ENCODE assay signal across 17 cellular contexts in genomic region chr2:36339819-36340218, GRCh38. TPM values are rescaled to one million over a fixed set of nuclear protein-coding genes. Genes with fewer than 3 reads are reported as not detected.
DNase-seq lines count a peak whose midpoint lies in the region; FAIRE-seq and TF ChIP-seq lines count a peak whose summit lies in the region.
"Had no signal": no experiment of that assay in that cellular context is flagged by ENCODE, and none has a peak within 500 bp of the region (broad histone marks: within the 10 kb centered on the region; RNA-seq: fewer than 3 reads in every experiment).

No MANE protein-coding gene starts in this region.

- no peak overlapping the region for H3K4me2 ChIP-seq in trophoblast cell (ENCODE audit: low read length)

- peak overlapping the region; percentile 13 for H3K23ac ChIP-seq in trophoblast cell (ENCODE audit: low read length)

- no peaks in the 10 kb centered on the region for H3K4me1 ChIP-seq in trophoblast cell (ENCODE audit: control insufficient read depth in 1 of 2, insufficient read depth in 2 of 2, low read length in 2 of 2)
- H3K4me1 ChIP-seq: body of pancreas had no signal

- CTCF ChIA-PET in Calu3 (lab: Charles Lee): no interaction called here

- no peaks in the 10 kb centered on the region for H3K27me3 ChIP-seq in trophoblast cell (ENCODE audit: insufficient read depth, low read length)
- H3K27me3 ChIP-seq: body of pancreas had no signal

- no peak overlapping the region for H3K18ac ChIP-seq in trophoblast cell (ENCODE audit: low read length)

- H3K14ac ChIP-seq in trophoblast cell (ENCODE audit: low read length): no peak overlapping the region

- no peaks in the 10 kb centered on the region for H3K36me3 ChIP-seq in trophoblast cell (ENCODE audit: control insufficient read depth in 1 of 2, insufficient read depth in 2 of 2, low read length in 2 of 2)

- H3K27ac Mint-ChIP-seq in Calu3 (ENCODE audit: unreplicated experiment): peak overlapping the region; percentile 8
- H3K27ac Mint-ChIP-seq: activated CD8-positive, alpha-beta T cell treated with anti-CD3 and anti-CD28 coated beads, Interleukin-2, amount 10 ng/mL, durations not matched to agents 7 days and 5 days; activated naive CD4-positive, alpha-beta T cell treated with anti-CD3 and anti-CD28 coated beads, Interleukin-2, amount 50 U/mL, for 24 hours; B cell had no signal

- no peak overlapping the region for H2BK5ac ChIP-seq in trophoblast cell (ENCODE audit: low read depth, low read length, poor library complexity)

- no peak for TF ChIP-seq CTCF in Calu3 (IDR thresholded peaks at IDR 0.05; ENCODE audit: unreplicated experiment)

- no peaks in the 10 kb centered on the region for H3K79me2 ChIP-seq in trophoblast cell (ENCODE audit: control insufficient read depth, insufficient read depth, low read length, poor library complexity)

- H3K4me1 Mint-ChIP-seq in Calu3 (ENCODE audit: low read depth, unreplicated experiment): peaks cover 20% of the 10 kb centered on the region
- H3K4me1 Mint-ChIP-seq: activated naive CD4-positive, alpha-beta T cell treated with anti-CD3 and anti-CD28 coated beads, Interleukin-2, amount 50 U/mL, for 24 hours; B cell had no signal

- no peaks in the 10 kb centered on the region for H3K27me3 Mint-ChIP-seq in Calu3 (ENCODE audit: unreplicated experiment)

- no peak overlapping the region for H4K12ac ChIP-seq in trophoblast cell (ENCODE audit: low read depth, low read length)

- no peaks in the 10 kb centered on the region for H3K36me3 Mint-ChIP-seq in Calu3 (ENCODE audit: insufficient read depth, unreplicated experiment)
- H3K36me3 Mint-ChIP-seq: activated naive CD4-positive, alpha-beta T cell treated with anti-CD3 and anti-CD28 coated beads, Interleukin-2, amount 50 U/mL, for 24 hours had no signal

- intact Hi-C loops in Calu3 (cut with micrococcal nuclease; ENCODE audit: unreplicated experiment): no loop called here

- DNase-seq in Calu3 (no peak), RCC 7860 (ENCODE audit: low spot score) (peak; percentile 82), fibroblast of peridontal ligament (ENCODE audit: extremely low read depth) (peak; percentile 78), trophoblast cell (peak in 1 of 2 donors; percentile 34), NCI-H1417 treated with DMSO at 0.1 percent for 48 hours (lab: John Stamatoyannopoulos, UW) (no peak)
- DNase-seq in stimulated activated CD4-positive, alpha-beta T cell treated with anti-CD3 and anti-CD28 coated beads, Interleukin-1b, Interleukin-23, amount 100 ng/mL, for 48 hours: no peak
- DNase-seq in activated CD4-positive, CD25-positive, alpha-beta regulatory T cell (lab: John Stamatoyannopoulos, UW): no peak
- DNase-seq: activated CD8-positive, alpha-beta T cell treated with anti-CD3 and anti-CD28 coated beads, Interleukin-2, amount 10 ng/mL, durations not matched to agents 7 days and 5 days; activated T-cell treated with anti-CD3 and anti-CD28 coated beads, Interleukin-2, amount 50 U/mL, for 48 hours; body of pancreas; cortex of kidney; Kasumi-1; NCI-H1436; NCI-H2171; T-helper 9 cell had no signal

- no peaks in the 10 kb centered on the region for H3K9me3 ChIP-seq in trophoblast cell (ENCODE audit: insufficient read depth, low read depth, low read length)
- H3K9me3 ChIP-seq: body of pancreas had no signal

- no peak overlapping the region for H2BK120ac ChIP-seq in trophoblast cell (ENCODE audit: insufficient read depth, low read length, poor library complexity)

- H3K9ac ChIP-seq in trophoblast cell (ENCODE audit: low read length): no peak overlapping the region

- no peak overlapping the region for H3K27ac ChIP-seq in trophoblast cell (ENCODE audit: low read depth, low read length)
- H3K27ac ChIP-seq: body of pancreas had no signal

- H2AK5ac ChIP-seq in trophoblast cell (ENCODE audit: low read length): no peak overlapping the region

- H2AFZ ChIP-seq in trophoblast cell (ENCODE audit: insufficient read depth, low read length, poor library complexity): no peak overlapping the region

- H3K4ac ChIP-seq in trophoblast cell (ENCODE audit: low read depth, low read length): no peak overlapping the region

- no TSS peak for BruUV-seq in Calu3 (replicated peaks; lab: Mats Ljungman, UMichigan)

- H4K91ac ChIP-seq in trophoblast cell (ENCODE audit: low read depth, low read length): no peak overlapping the region

- no peak overlapping the region for H4K8ac ChIP-seq in trophoblast cell (ENCODE audit: low read depth, low read length)

- no peaks in the 10 kb centered on the region for H3K9me3 Mint-ChIP-seq in Calu3 (ENCODE audit: low read depth, unreplicated experiment)
- H3K9me3 Mint-ChIP-seq: activated naive CD4-positive, alpha-beta T cell treated with anti-CD3 and anti-CD28 coated beads, Interleukin-2, amount 50 U/mL, for 24 hours had no signal

- H2BK12ac ChIP-seq in trophoblast cell (ENCODE audit: low read length): no peak overlapping the region

- no CpG with 5 or more reads among the region's 4 CpGs for WGBS in trophoblast cell (ENCODE audit: extremely low coverage, insufficient coverage, insufficient read length)

- H3K79me1 ChIP-seq in trophoblast cell (ENCODE audit: low read length): peaks cover 3% of the 10 kb centered on the region

- peak; percentile 87 for FAIRE-seq in RCC 7860 (lab: Jason Lieb, UNC)

- no peak overlapping the region for H3K4me3 ChIP-seq in trophoblast cell (ENCODE audit: low read depth, low read length)
- H3K4me3 ChIP-seq: body of pancreas had no signal

- H3K4me3 Mint-ChIP-seq in Calu3 (ENCODE audit: low read depth, unreplicated experiment): no peak overlapping the region
- H3K4me3 Mint-ChIP-seq: activated CD8-positive, alpha-beta T cell treated with anti-CD3 and anti-CD28 coated beads, Interleukin-2, amount 10 ng/mL, durations not matched to agents 7 days and 5 days; activated naive CD4-positive, alpha-beta T cell treated with anti-CD3 and anti-CD28 coated beads, Interleukin-2, amount 50 U/mL, for 24 hours; B cell had no signal

RNA-seq across cellular contexts. Expression of gene CRIM1, which starts 15.8 kb away (rescaled TPM):
- total RNA-seq in Calu3 (2022): 48.0 and 57.6 TPM in 2 replicates
- polyA plus RNA-seq in trophoblast cell (2013): 49.0 and 54.7 TPM in 2 replicates

Comparison
In these comparisons a context has a peak if more than half of its experiments do, and no peak if none do; other contexts are left out.
1. DNase-seq: peak in RCC 7860 (single experiment) and fibroblast of peridontal ligament (single experiment); none in Calu3 (single experiment), stimulated activated CD4-positive, alpha-beta T cell treated with anti-CD3 and anti-CD28 coated beads, Interleukin-1b, Interleukin-23, amount 100 ng/mL, for 48 hours (single experiment), NCI-H1417 treated with DMSO at 0.1 percent for 48 hours (single experiment) and activated CD4-positive, CD25-positive, alpha-beta regulatory T cell (0 of 4).